ENCODE assay signal across 33 cellular contexts in genomic region chr3:192794216-192794615, GRCh38.
"Had no signal": no experiment of that assay in that cellular context is flagged by ENCODE, and none has a peak within 500 bp of the region (broad histone marks: within the 10 kb centered on the region; RNA-seq: fewer than 3 reads in every experiment).

No MANE protein-coding gene starts in this region.

- H3K9me3 ChIP-seq: adrenal gland, ascending aorta, body of pancreas, colonic mucosa, esophagus squamous epithelium, heart left ventricle had no signal

- H3K27me3 Mint-ChIP-seq: activated CD8-positive, alpha-beta T cell treated with anti-CD3 and anti-CD28 coated beads for 36 hours; activated naive CD4-positive, alpha-beta T cell treated with anti-CD3 and anti-CD28 coated beads, Interleukin-2, amount 50 U/mL, for 24 hours; activated naive CD8-positive, alpha-beta T cell treated with anti-CD3 and anti-CD28 coated beads for 36 hours; activated naive CD8-positive, alpha-beta T cell treated with anti-CD3 and anti-CD28 coated beads, Interleukin-2, amount 50 U/mL, for 24 hours; T-cell had no signal

- DNase-seq: activated B cell treated with CpG ODN at 0.5 μM for 24 hours; activated CD4-positive, alpha-beta T cell treated with anti-CD3 and anti-CD28 coated beads for 48 hours; activated CD4-positive, alpha-beta T cell treated with anti-CD3 and anti-CD28 coated beads, Interleukin-2, amount 50 U/mL, for 1 hour; activated CD4-positive, alpha-beta T cell treated with anti-CD3 and anti-CD28 coated beads, Interleukin-2, amount 50 U/mL, for 48 hours; activated CD8-positive, alpha-beta memory T cell treated with anti-CD3 and anti-CD28 coated beads for 24 hours; activated CD8-positive, alpha-beta memory T cell treated with anti-CD3 and anti-CD28 coated beads, Interleukin-2, amount 50 U/mL, for 4 hours; activated CD8-positive, alpha-beta T cell treated with anti-CD3 and anti-CD28 coated beads for 36 hours; activated effector memory CD4-positive, alpha-beta T cell treated with anti-CD3 and anti-CD28 coated beads, Interleukin-2, amount 50 U/mL, for 16 hours; activated naive CD4-positive, alpha-beta T cell treated with anti-CD3 and anti-CD28 coated beads for 36 hours; activated naive CD8-positive, alpha-beta T cell treated with anti-CD3 and anti-CD28 coated beads for 36 hours; activated naive CD8-positive, alpha-beta T cell treated with anti-CD3 and anti-CD28 coated beads, Interleukin-2, amount 50 U/mL, for 24 hours; activated T-cell treated with anti-CD3 and anti-CD28 coated beads, Interleukin-2, amount 50 U/mL, for 1 hour; activated T-cell treated with anti-CD3 and anti-CD28 coated beads, Interleukin-2, amount 50 U/mL, for 48 hours; adrenal gland; body of pancreas; caudate nucleus; colonic mucosa; effector CD8-positive, alpha-beta T cell; esophagus squamous epithelium; heart left ventricle; SW 1271; T-cell; T-helper 9 cell; WERI-Rb-1 had no signal

- H3K4me1 Mint-ChIP-seq: activated B cell treated with CpG ODN at 0.5 μM for 24 hours; activated naive CD4-positive, alpha-beta T cell treated with anti-CD3 and anti-CD28 coated beads, Interleukin-2, amount 50 U/mL, for 24 hours; activated naive CD8-positive, alpha-beta T cell treated with anti-CD3 and anti-CD28 coated beads for 36 hours; activated naive CD8-positive, alpha-beta T cell treated with anti-CD3 and anti-CD28 coated beads, Interleukin-2, amount 50 U/mL, for 24 hours; T-cell had no signal

- H3K4me1 ChIP-seq: adrenal gland, ascending aorta, body of pancreas, colonic mucosa, esophagus squamous epithelium, heart left ventricle had no signal

- FAIRE-seq: endometrium, endothelial cell of umbilical vein, frontal cortex had no signal

- H3K27me3 ChIP-seq: adrenal gland, ascending aorta, body of pancreas, colonic mucosa, esophagus squamous epithelium, heart left ventricle had no signal

- H3K4me3 Mint-ChIP-seq: activated B cell treated with CpG ODN at 0.5 μM for 24 hours; activated CD8-positive, alpha-beta T cell treated with anti-CD3 and anti-CD28 coated beads for 36 hours; activated naive CD4-positive, alpha-beta T cell treated with anti-CD3 and anti-CD28 coated beads for 36 hours; activated naive CD4-positive, alpha-beta T cell treated with anti-CD3 and anti-CD28 coated beads, Interleukin-2, amount 50 U/mL, for 24 hours; activated naive CD8-positive, alpha-beta T cell treated with anti-CD3 and anti-CD28 coated beads for 36 hours; activated naive CD8-positive, alpha-beta T cell treated with anti-CD3 and anti-CD28 coated beads, Interleukin-2, amount 50 U/mL, for 24 hours; activated T-helper 1 cell treated with anti-CD3 and anti-CD28 coated beads, Interleukin-12 subunit alpha, Interleukin-12 subunit beta, Interleukin-2, Interleukin-4 antibody, amounts not matched to agents 30 ng/mL and 10 ng/mL and 1 ng/mL, durations not matched to agents 14 hours and 24 hours and 36 hours; T-cell; T-helper 1 cell treated with Interleukin-12 subunit alpha and Interleukin-12 subunit beta and Interleukin-4 antibody, amounts not matched to agents 30 μg/mL and 1 μg/mL, for 36 hours had no signal

- H3K36me3 ChIP-seq: adrenal gland, colonic mucosa, WERI-Rb-1 had no signal

- H3K4me3 ChIP-seq: adrenal gland, ascending aorta, body of pancreas, colonic mucosa, esophagus squamous epithelium, heart left ventricle had no signal

- H3K27ac ChIP-seq: adrenal gland, ascending aorta, body of pancreas, colonic mucosa, epithelial cell of prostate, esophagus squamous epithelium, heart left ventricle, WERI-Rb-1 had no signal

- H3K27ac Mint-ChIP-seq: activated B cell treated with CpG ODN at 0.5 μM for 24 hours; activated CD8-positive, alpha-beta T cell treated with anti-CD3 and anti-CD28 coated beads for 36 hours; activated naive CD4-positive, alpha-beta T cell treated with anti-CD3 and anti-CD28 coated beads for 36 hours; activated naive CD4-positive, alpha-beta T cell treated with anti-CD3 and anti-CD28 coated beads, Interleukin-2, amount 50 U/mL, for 24 hours; activated naive CD8-positive, alpha-beta T cell treated with anti-CD3 and anti-CD28 coated beads for 36 hours; activated naive CD8-positive, alpha-beta T cell treated with anti-CD3 and anti-CD28 coated beads, Interleukin-2, amount 50 U/mL, for 24 hours; activated T-helper 1 cell treated with anti-CD3 and anti-CD28 coated beads, Interleukin-12 subunit alpha, Interleukin-12 subunit beta, Interleukin-2, Interleukin-4 antibody, amounts not matched to agents 30 ng/mL and 10 ng/mL and 1 ng/mL, durations not matched to agents 14 hours and 24 hours and 36 hours; activated T-helper 2 cell treated with anti-CD3 and anti-CD28 coated beads, Interferon-gamma antibody, Interleukin-2, Interleukin-4, amounts not matched to agents 10 μg/mL and 5 μg/mL and 100 μg/mL, durations not matched to agents 14 hours and 24 hours and 36 hours; T-cell; T-helper 1 cell treated with Interleukin-12 subunit alpha and Interleukin-12 subunit beta and Interleukin-4 antibody, amounts not matched to agents 30 μg/mL and 1 μg/mL, for 36 hours had no signal

- H3K9me3 Mint-ChIP-seq: activated B cell treated with CpG ODN at 0.5 μM for 24 hours; activated CD8-positive, alpha-beta T cell treated with anti-CD3 and anti-CD28 coated beads for 36 hours; activated naive CD4-positive, alpha-beta T cell treated with anti-CD3 and anti-CD28 coated beads for 36 hours; activated naive CD4-positive, alpha-beta T cell treated with anti-CD3 and anti-CD28 coated beads, Interleukin-2, amount 50 U/mL, for 24 hours; activated naive CD8-positive, alpha-beta T cell treated with anti-CD3 and anti-CD28 coated beads for 36 hours; activated naive CD8-positive, alpha-beta T cell treated with anti-CD3 and anti-CD28 coated beads, Interleukin-2, amount 50 U/mL, for 24 hours; activated T-helper 1 cell treated with anti-CD3 and anti-CD28 coated beads, Interleukin-12 subunit alpha, Interleukin-12 subunit beta, Interleukin-2, Interleukin-4 antibody, amounts not matched to agents 30 ng/mL and 10 ng/mL and 1 ng/mL, durations not matched to agents 14 hours and 24 hours and 36 hours; activated T-helper 2 cell treated with anti-CD3 and anti-CD28 coated beads, Interferon-gamma antibody, Interleukin-2, Interleukin-4, amounts not matched to agents 10 μg/mL and 5 μg/mL and 100 μg/mL, durations not matched to agents 14 hours and 24 hours and 36 hours; T-cell; T-helper 1 cell treated with Interleukin-12 subunit alpha and Interleukin-12 subunit beta and Interleukin-4 antibody, amounts not matched to agents 30 μg/mL and 1 μg/mL, for 36 hours had no signal
